In genomic region chr6:75287424-75287823, GRCh38 we compare ENCODE assay signal across 20 cellular contexts. TPM values are rescaled to one million over a fixed set of nuclear protein-coding genes. Genes with fewer than 3 reads are reported as not detected.
DNase-seq lines count a peak whose midpoint lies in the region; ATAC-seq and TF ChIP-seq lines count a peak whose summit lies in the region.
"Had no signal": no experiment of that assay in that cellular context is flagged by ENCODE, and none has a peak within 500 bp of the region (broad histone marks: within the 10 kb centered on the region; RNA-seq: fewer than 3 reads in every experiment).

No MANE protein-coding gene starts in this region.

- no peak for TF ChIP-seq CTCF in HL-60 (IDR thresholded peaks at IDR 0.05; ENCODE audit: insufficient read depth, low read length)
- no peak for TF ChIP-seq CTCF in Panc1 (IDR thresholded peaks at IDR 0.05)
- TF ChIP-seq CTCF in MM.1S (IDR thresholded peaks at IDR 0.05; ENCODE audit: low read length) = no peak

- ATAC-seq in Panc1 = no peak
- ATAC-seq in HG02763 (IDR thresholded peaks at IDR 0.05; ENCODE audit: unreplicated experiment) = no peak

- intact Hi-C loops in Panc1 (cut with micrococcal nuclease; ENCODE audit: unreplicated experiment) = no loop called here

- peak overlapping the region; percentile 90 for H3K27ac ChIP-seq in HL-60 (replicated peaks)
- peak overlapping the region; percentile 14; the same call in 1 of the 2 replicates for H3K27ac ChIP-seq in Panc1 (ENCODE audit: low read length)
- H3K27ac ChIP-seq in MM.1S (ENCODE audit: low read length) = no peak overlapping the region
- H3K27ac ChIP-seq: 22Rv1, ascending aorta, BLaER1, thyroid gland had no signal

- CTCF ChIA-PET in Panc1 (lab: Charles Lee) = no interaction called here

- BruUV-seq in Panc1 (replicated peaks; lab: Mats Ljungman, UMichigan) = no TSS peak

- in situ Hi-C loops in Panc1 (cut with HindIII; ENCODE audit: low pct_unique_long_range_greater_than_20kb, low sequenced_read_pairs) = no loop called here

- H3K9me3 ChIP-seq in Panc1 (ENCODE audit: control insufficient read depth, insufficient read depth, low read depth, low read length) = no peaks in the 10 kb centered on the region
- no peaks in the 10 kb centered on the region for H3K9me3 ChIP-seq in endocrine pancreas (ENCODE audit: control insufficient read depth, low read length)
- H3K9me3 ChIP-seq in MM.1S (replicated peaks; ENCODE audit: insufficient read depth, low read length) = no peaks in the 10 kb centered on the region
- H3K9me3 ChIP-seq: ascending aorta, BLaER1, HAP-1, spleen, thyroid gland had no signal

- H3K9ac ChIP-seq in endocrine pancreas (ENCODE audit: control insufficient read depth, insufficient read depth, low read length) (no peak overlapping the region), MM.1S (ENCODE audit: low read length) (no peak overlapping the region)
- H3K9ac ChIP-seq: BLaER1 had no signal

- H2AFZ ChIP-seq in MM.1S (ENCODE audit: low read length) = no peak overlapping the region

- H3K36me3 ChIP-seq in Panc1 (ENCODE audit: control insufficient read depth, insufficient read depth, low read length) = no peaks in the 10 kb centered on the region; the same call in none of the 2 replicates
- H3K36me3 ChIP-seq in endocrine pancreas (ENCODE audit: control insufficient read depth, insufficient read depth, low read length) = no peaks in the 10 kb centered on the region
- no peaks in the 10 kb centered on the region for H3K36me3 ChIP-seq in MM.1S (replicated peaks; ENCODE audit: insufficient read depth, low read length)
- H3K36me3 ChIP-seq: ascending aorta, HAP-1, thyroid gland had no signal

- peak; percentile 40 to 67 for DNase-seq in NOMO-1 (lab: John Stamatoyannopoulos, UW; ENCODE audit: unreplicated experiment in 2 of 2)
- DNase-seq in NOMO-1 treated with dmso at 0.1 percent for 144 hours (lab: John Stamatoyannopoulos, UW; ENCODE audit: unreplicated experiment) = no peak
- peak; percentile 48 to 52 for DNase-seq in HL-60 (ENCODE audit: low read depth in 1 of 2, low spot score in 1 of 2)
- no peak for DNase-seq in Panc1 (ENCODE audit: low read depth, low spot score)
- no peak for DNase-seq in MM.1S
- DNase-seq in T-helper 1 cell = no peak
- DNase-seq: activated CD4-positive, alpha-beta T cell treated with anti-CD3 and anti-CD28 coated beads for 48 hours; DMS153; foreskin fibroblast; hippocampal formation; KBM-7; kidney glomerular epithelial cell; spleen; thyroid gland had no signal

- H3K4me3 ChIP-seq in HL-60 (replicated peaks; ENCODE audit: insufficient read depth, low read length) (no peak overlapping the region), Panc1 (ENCODE audit: low read depth in 2 of 2, low read length in 2 of 2) (no peak overlapping the region), endocrine pancreas (ENCODE audit: control insufficient read depth, insufficient read depth, low read length) (peak overlapping the region; percentile 99), MM.1S (ENCODE audit: low read length) (no peak overlapping the region)
- H3K4me3 ChIP-seq: ascending aorta, BLaER1, HAP-1, thyroid gland had no signal

- H3K4me1 ChIP-seq in Panc1 (ENCODE audit: control insufficient read depth, insufficient read depth, low read length) = peaks cover 3% of the 10 kb centered on the region; the same call in 1 of the 2 replicates
- H3K4me1 ChIP-seq in endocrine pancreas (ENCODE audit: control insufficient read depth, insufficient read depth, low read length) = peaks cover 22% of the 10 kb centered on the region
- peaks cover 4% of the 10 kb centered on the region; the same call in 1 of the 2 replicates for H3K4me1 ChIP-seq in MM.1S (ENCODE audit: low read length)

- peaks cover 22% of the 10 kb centered on the region for H3K79me2 ChIP-seq in MM.1S (ENCODE audit: low read length)

- H3K27me3 ChIP-seq in HL-60 (ENCODE audit: insufficient read depth, poor library complexity, severe bottlenecking) (no peaks in the 10 kb centered on the region), Panc1 (ENCODE audit: control insufficient read depth, insufficient read depth, low read length) (no peaks in the 10 kb centered on the region), endocrine pancreas (ENCODE audit: control insufficient read depth, insufficient read depth, low read length) (no peaks in the 10 kb centered on the region), MM.1S (replicated peaks; ENCODE audit: insufficient read depth, low read length) (no peaks in the 10 kb centered on the region)
- H3K27me3 ChIP-seq: ascending aorta, BLaER1, spleen, thyroid gland had no signal

- H4K20me1 ChIP-seq in MM.1S (ENCODE audit: insufficient read depth, low read length) = no peaks in the 10 kb centered on the region

- no peaks in the 10 kb centered on the region for H3K9me2 ChIP-seq in MM.1S (replicated peaks; ENCODE audit: insufficient read depth, low read length)

- peaks cover 6% of the 10 kb centered on the region for H3F3A ChIP-seq in MM.1S (ENCODE audit: insufficient read depth, low read length)

- no peak overlapping the region for H3K4me2 ChIP-seq in MM.1S (ENCODE audit: low read depth, low read length)
- H3K4me2 ChIP-seq: BLaER1 had no signal

- POLR2A ChIA-PET in Panc1 (lab: Charles Lee) = no interaction called here

RNA-seq across cellular contexts. Expression of gene TMEM30A, which starts 2.8 kb away (rescaled TPM):
- total RNA-seq in Panc1 (2021; ENCODE audit: unreplicated experiment) = 130 TPM
- 43.5 TPM for polyA plus RNA-seq in Panc1 (2012; ENCODE audit: insufficient read length)

RNA-seq across cellular contexts. Expression of gene COX7A2, which starts 43.8 kb away (rescaled TPM):
- 707 TPM for total RNA-seq in Panc1 (2021; ENCODE audit: unreplicated experiment)
- polyA plus RNA-seq in Panc1 (2012; ENCODE audit: insufficient read length) = 412 TPM

Comparison
In these comparisons a context has a peak if more than half of its experiments do, and no peak if none do; other contexts are left out.
1. DNase-seq: peak in NOMO-1 (2 of 2) and HL-60 (2 of 2); none in NOMO-1 treated with dmso at 0.1 percent for 144 hours (single experiment), Panc1 (single experiment), MM.1S (single experiment) and T-helper 1 cell (0 of 5).